18 cellular contexts compared by ENCODE assay signal in genomic region chr22:25390297-25391240, GRCh38.
"Had no signal": no experiment of that assay in that cellular context is flagged by ENCODE, and none has a peak within 500 bp of the region (broad histone marks: within the 10 kb centered on the region; RNA-seq: fewer than 3 reads in every experiment).

No MANE protein-coding gene starts in this region.

- H3K27me3 ChIP-seq: adrenal gland, suprapubic skin had no signal

- H3K9me3 ChIP-seq: adrenal gland, psoas muscle, suprapubic skin had no signal

- H3K27ac ChIP-seq: adrenal gland, coronary artery, psoas muscle, suprapubic skin had no signal

- H3K27ac Mint-ChIP-seq: activated B cell treated with CpG ODN at 0.5 μM for 24 hours; activated CD4-positive, alpha-beta T cell treated with anti-CD3 and anti-CD28 coated beads, Interleukin-2, amount 10 ng/mL, durations not matched to agents 7 days and 5 days; activated T-helper 2 cell treated with anti-CD3 and anti-CD28 coated beads, Interferon-gamma antibody, Interleukin-2, Interleukin-4, amounts not matched to agents 10 μg/mL and 5 μg/mL and 100 μg/mL, durations not matched to agents 14 hours and 24 hours and 36 hours; natural killer cell; T-helper 1 cell treated with Interleukin-12 subunit alpha and Interleukin-12 subunit beta and Interleukin-4 antibody, amounts not matched to agents 30 μg/mL and 1 μg/mL, for 36 hours had no signal

- ATAC-seq: natural killer cell, psoas muscle had no signal

- H3K9me3 Mint-ChIP-seq: activated B cell treated with CpG ODN at 0.5 μM for 24 hours; activated CD4-positive, alpha-beta T cell treated with anti-CD3 and anti-CD28 coated beads, Interleukin-2, amount 10 ng/mL, durations not matched to agents 7 days and 5 days; activated T-helper 2 cell treated with anti-CD3 and anti-CD28 coated beads, Interferon-gamma antibody, Interleukin-2, Interleukin-4, amounts not matched to agents 10 μg/mL and 5 μg/mL and 100 μg/mL, durations not matched to agents 14 hours and 24 hours and 36 hours; natural killer cell; T-helper 1 cell treated with Interleukin-12 subunit alpha and Interleukin-12 subunit beta and Interleukin-4 antibody, amounts not matched to agents 30 μg/mL and 1 μg/mL, for 36 hours had no signal

- H3K4me3 ChIP-seq: adrenal gland, coronary artery, lung, psoas muscle, suprapubic skin had no signal

- H3K27me3 Mint-ChIP-seq: activated B cell treated with CpG ODN at 0.5 μM for 24 hours; activated CD4-positive, alpha-beta T cell treated with anti-CD3 and anti-CD28 coated beads, Interleukin-2, amount 10 ng/mL, durations not matched to agents 7 days and 5 days had no signal

- H3K4me1 ChIP-seq: psoas muscle had no signal

- H3K4me3 Mint-ChIP-seq: activated B cell treated with CpG ODN at 0.5 μM for 24 hours; activated CD4-positive, alpha-beta T cell treated with anti-CD3 and anti-CD28 coated beads, Interleukin-2, amount 10 ng/mL, durations not matched to agents 7 days and 5 days; natural killer cell; T-helper 1 cell treated with Interleukin-12 subunit alpha and Interleukin-12 subunit beta and Interleukin-4 antibody, amounts not matched to agents 30 μg/mL and 1 μg/mL, for 36 hours had no signal

- DNase-seq: activated B cell treated with CpG ODN at 0.5 μM for 24 hours; activated CD4-positive, alpha-beta T cell treated with anti-CD3 and anti-CD28 coated beads, Interleukin-2, amount 10 ng/mL, durations not matched to agents 7 days and 5 days; activated CD8-positive, alpha-beta memory T cell treated with anti-CD3 and anti-CD28 coated beads for 24 hours; activated naive CD4-positive, alpha-beta T cell treated with anti-CD3 and anti-CD28 coated beads, Interleukin-2, amount 50 U/mL, for 16 hours; adrenal gland; central memory CD4-positive, alpha-beta T cell; effector CD8-positive, alpha-beta T cell; foreskin melanocyte; natural killer cell; occipital lobe; stimulated activated CD4-positive, alpha-beta T cell treated with anti-CD3 and anti-CD28 coated beads, Interleukin-2, amount 100 ng/mL, for 48 hours; stimulated activated naive CD4-positive, alpha-beta T cell treated with Interleukin-2 at 50 U/mL for 16 hours had no signal

- H3K36me3 ChIP-seq: adrenal gland, suprapubic skin had no signal

- H3K36me3 Mint-ChIP-seq: natural killer cell had no signal
